19 cellular contexts compared by ENCODE assay signal in genomic region chr1:163703794-163704193, GRCh38.
DNase-seq lines count a peak whose midpoint lies in the region; ATAC-seq and TF ChIP-seq lines count a peak whose summit lies in the region.
"Had no signal": no experiment of that assay in that cellular context is flagged by ENCODE, and none has a peak within 500 bp of the region (broad histone marks: within the 10 kb centered on the region; RNA-seq: fewer than 3 reads in every experiment).

No MANE protein-coding gene starts in this region.

- no peak overlapping the region for H3K4me3 ChIP-seq in WERI-Rb-1 (ENCODE audit: low read depth, low read length)
- H3K4me3 ChIP-seq: A549, BLaER1 had no signal

- no peaks in the 10 kb centered on the region for H3K36me3 ChIP-seq in WERI-Rb-1
- H3K36me3 ChIP-seq: BLaER1 had no signal

- no peak overlapping the region for H3K27ac Mint-ChIP-seq in stimulated activated memory B cell treated with anti-CD40 and anti-IgM and Interleukin-4, amounts not matched to agents 10 μg/mL and 1 μg/mL and 100 μg/mL, for 72 hours
- H3K27ac Mint-ChIP-seq: CD14-positive monocyte; CD4-positive, alpha-beta memory T cell; HFFc6 had no signal

- TF ChIP-seq CTCF in WERI-Rb-1 (IDR thresholded peaks at IDR 0.05; ENCODE audit: low read depth, low read length): no peak

- H3K27me3 ChIP-seq in WERI-Rb-1 (ENCODE audit: insufficient read depth, low read depth, severe bottlenecking): no peaks in the 10 kb centered on the region
- H3K27me3 ChIP-seq: BLaER1 had no signal

- no peaks in the 10 kb centered on the region for H3K9me3 Mint-ChIP-seq in stimulated activated memory B cell treated with anti-CD40 and anti-IgM and Interleukin-4, amounts not matched to agents 10 μg/mL and 1 μg/mL and 100 μg/mL, for 72 hours
- H3K9me3 Mint-ChIP-seq: HFFc6 had no signal

- H3K36me3 Mint-ChIP-seq in stimulated activated memory B cell treated with anti-CD40 and anti-IgM and Interleukin-4, amounts not matched to agents 10 μg/mL and 1 μg/mL and 100 μg/mL, for 72 hours: no peaks in the 10 kb centered on the region
- H3K36me3 Mint-ChIP-seq: CD14-positive monocyte; CD4-positive, alpha-beta memory T cell had no signal

- peak overlapping the region; percentile 3 for H3K27ac ChIP-seq in WERI-Rb-1
- H3K27ac ChIP-seq: 22Rv1, A549, BLaER1 had no signal

- no peaks in the 10 kb centered on the region for H3K4me1 Mint-ChIP-seq in stimulated activated memory B cell treated with anti-CD40 and anti-IgM and Interleukin-4, amounts not matched to agents 10 μg/mL and 1 μg/mL and 100 μg/mL, for 72 hours
- H3K4me1 Mint-ChIP-seq: CD14-positive monocyte; CD4-positive, alpha-beta memory T cell had no signal

- no peak overlapping the region for H3K4me3 Mint-ChIP-seq in stimulated activated memory B cell treated with anti-CD40 and anti-IgM and Interleukin-4, amounts not matched to agents 10 μg/mL and 1 μg/mL and 100 μg/mL, for 72 hours
- H3K4me3 Mint-ChIP-seq: CD14-positive monocyte; CD4-positive, alpha-beta memory T cell; HFFc6 had no signal

- H3K9me3 ChIP-seq in WERI-Rb-1 (ENCODE audit: severe bottlenecking): no peaks in the 10 kb centered on the region
- H3K9me3 ChIP-seq: A549, BLaER1 had no signal

- no peaks in the 10 kb centered on the region for H3K27me3 Mint-ChIP-seq in stimulated activated memory B cell treated with anti-CD40 and anti-IgM and Interleukin-4, amounts not matched to agents 10 μg/mL and 1 μg/mL and 100 μg/mL, for 72 hours
- H3K27me3 Mint-ChIP-seq: CD4-positive, alpha-beta memory T cell had no signal

- DNase-seq in NCI-H82 (lab: John Stamatoyannopoulos, UW): peak; percentile 41
- DNase-seq in NCI-H82 treated with DMSO at 0.1 percent for 48 hours (lab: John Stamatoyannopoulos, UW; ENCODE audit: unreplicated experiment): no peak
- no peak for DNase-seq in WERI-Rb-1
- no peak for DNase-seq in AG20443 (ENCODE audit: low spot score)
- DNase-seq: Calu3; CD4-positive, alpha-beta memory T cell; DMS79 treated with DMSO at 0.1 percent for 48 hours; GF-D8; GOT3; H7; HFFc6 had no signal

- ATAC-seq in esophagus mucosa: peak; percentile 65
- no peak for ATAC-seq in stimulated activated memory B cell treated with anti-CD40 and anti-IgM and Interleukin-4, amounts not matched to agents 10 μg/mL and 1 μg/mL and 100 μg/mL, for 72 hours
- ATAC-seq in HG03025 (IDR thresholded peaks at IDR 0.05; ENCODE audit: low FRiP score, unreplicated experiment): no peak
- ATAC-seq: A549, HCT116 had no signal
